1 cellular context compared by ENCODE assay signal in the genomic region with DNA sequence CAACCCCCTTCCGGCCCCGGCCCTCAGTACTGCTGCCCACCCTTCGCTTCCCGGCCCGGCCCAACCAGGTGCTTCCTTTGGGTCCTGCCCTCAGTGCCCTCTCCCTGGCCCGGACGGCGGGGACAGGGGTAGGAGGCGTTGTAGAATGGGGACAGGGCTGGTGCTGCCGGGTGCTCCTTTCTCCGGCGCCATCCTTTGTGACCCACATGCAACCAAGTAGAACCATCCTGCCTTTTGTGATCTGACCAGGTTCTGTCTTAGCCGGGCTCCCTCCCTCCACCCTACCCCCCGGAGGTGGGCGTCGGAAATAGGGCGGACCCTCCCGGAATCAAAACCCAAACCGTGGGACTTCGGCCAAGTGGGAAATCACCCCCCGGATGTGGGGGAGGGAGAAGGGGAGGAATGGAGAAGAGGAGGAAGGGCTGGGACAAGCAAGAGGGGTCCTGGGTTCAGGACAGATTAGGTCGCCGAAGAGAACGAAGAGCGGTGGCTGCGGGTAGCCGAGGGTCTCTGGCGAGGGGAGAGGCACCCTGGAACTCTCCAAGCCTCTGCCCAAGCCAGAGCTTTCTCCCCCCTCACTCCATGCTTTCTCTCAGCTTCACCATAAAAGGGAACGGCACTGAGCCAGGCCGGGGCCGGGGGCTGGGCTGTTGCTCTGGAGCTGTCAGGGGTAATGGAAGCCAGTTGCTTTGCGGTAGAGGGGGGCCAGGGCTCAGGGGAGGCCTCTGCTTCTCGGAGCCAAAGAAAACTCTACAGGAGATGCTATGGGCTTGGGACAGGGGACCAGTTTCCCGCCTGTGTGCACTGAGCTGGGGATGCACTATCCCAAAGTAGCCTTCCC.
TF ChIP-seq lines count a peak whose summit lies in the region.

No MANE protein-coding gene starts in this region.

TF ChIP-seq in HepG2, 621 proteins besides CTCF, POLR2A, EP300 and RAD21 (continued from another document and continues in another):
- TF ChIP-seq, protein P1, sequence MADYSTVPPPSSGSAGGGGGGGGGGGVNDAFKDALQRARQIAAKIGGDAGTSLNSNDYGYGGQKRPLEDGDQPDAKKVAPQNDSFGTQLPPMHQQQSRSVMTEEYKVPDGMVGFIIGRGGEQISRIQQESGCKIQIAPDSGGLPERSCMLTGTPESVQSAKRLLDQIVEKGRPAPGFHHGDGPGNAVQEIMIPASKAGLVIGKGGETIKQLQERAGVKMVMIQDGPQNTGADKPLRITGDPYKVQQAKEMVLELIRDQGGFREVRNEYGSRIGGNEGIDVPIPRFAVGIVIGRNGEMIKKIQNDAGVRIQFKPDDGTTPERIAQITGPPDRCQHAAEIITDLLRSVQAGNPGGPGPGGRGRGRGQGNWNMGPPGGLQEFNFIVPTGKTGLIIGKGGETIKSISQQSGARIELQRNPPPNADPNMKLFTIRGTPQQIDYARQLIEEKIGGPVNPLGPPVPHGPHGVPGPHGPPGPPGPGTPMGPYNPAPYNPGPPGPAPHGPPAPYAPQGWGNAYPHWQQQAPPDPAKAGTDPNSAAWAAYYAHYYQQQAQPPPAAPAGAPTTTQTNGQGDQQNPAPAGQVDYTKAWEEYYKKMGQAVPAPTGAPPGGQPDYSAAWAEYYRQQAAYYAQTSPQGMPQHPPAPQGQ (CRISPR knock-in tag; IDR thresholded peaks at IDR 0.05; ENCODE audit: borderline replicate concordance): no peak
- TF ChIP-seq NFE2L2 (IDR thresholded peaks at IDR 0.05; ENCODE audit: low read length) (no peak), ZNF205 (CRISPR knock-in tag; IDR thresholded peaks at IDR 0.05) (no peak), HNRNPH1 (optimal IDR thresholded peaks at IDR 0.05; ENCODE audit: low read depth, low read length) (no peak), ZNF101 (CRISPR knock-in tag; IDR thresholded peaks at IDR 0.05; ENCODE audit: borderline replicate concordance, low read depth) (no peak), TMF1 (CRISPR knock-in tag; IDR thresholded peaks at IDR 0.05; ENCODE audit: low read depth) (no peak; the same call in 1 of the 2 replicates), ZNF790 (CRISPR knock-in tag; IDR thresholded peaks at IDR 0.05; ENCODE audit: borderline replicate concordance) (no peak), SRSF1 (optimal IDR thresholded peaks at IDR 0.05; ENCODE audit: low read depth, low read length) (no peak), ZNF766 (CRISPR knock-in tag; IDR thresholded peaks at IDR 0.05; ENCODE audit: borderline replicate concordance) (0 out of 2 replicates have a peak, but pooled peaks have one; percentile 15), ZNF841 (CRISPR knock-in tag; IDR thresholded peaks at IDR 0.05; ENCODE audit: borderline replicate concordance) (no peak), ISL2 (CRISPR knock-in tag; IDR thresholded peaks at IDR 0.05) (no peak), ZFP37 (CRISPR knock-in tag; IDR thresholded peaks at IDR 0.05; ENCODE audit: borderline replicate concordance) (no peak), ELF3 (CRISPR knock-in tag; IDR thresholded peaks at IDR 0.05) (no peak), PLRG1 (conservative IDR thresholded peaks at IDR 0.05) (no peak), IRF2 (CRISPR knock-in tag; IDR thresholded peaks at IDR 0.05) (no peak), SMC3 (IDR thresholded peaks at IDR 0.05; ENCODE audit: low read length) (no peak), SMAD1 (CRISPR knock-in tag; IDR thresholded peaks at IDR 0.05; ENCODE audit: borderline replicate concordance, low read depth) (no peak), EED (CRISPR knock-in tag; IDR thresholded peaks at IDR 0.05) (no peak), ADNP (CRISPR knock-in tag; IDR thresholded peaks at IDR 0.05) (no peak), RAD51 (IDR thresholded peaks at IDR 0.05; ENCODE audit: borderline replicate concordance) (no peak), SOX6 (IDR thresholded peaks at IDR 0.05) (no peak), SOX6 (CRISPR knock-in tag; IDR thresholded peaks at IDR 0.05) (no peak; the same call in 1 of the 2 replicates), ZNF780A (CRISPR knock-in tag; IDR thresholded peaks at IDR 0.05) (no peak), ZNF431 (CRISPR knock-in tag; IDR thresholded peaks at IDR 0.05; ENCODE audit: borderline replicate concordance, low read depth) (no peak), SYNCRIP (IDR thresholded peaks at IDR 0.05; ENCODE audit: insufficient read depth, low read depth, low read length) (no peak), KDM4B (CRISPR knock-in tag; IDR thresholded peaks at IDR 0.05) (no peak), SP4 (CRISPR knock-in tag; IDR thresholded peaks at IDR 0.05) (no peak; the same call in 1 of the 2 replicates), RXRB (CRISPR knock-in tag; IDR thresholded peaks at IDR 0.05; ENCODE audit: borderline replicate concordance) (no peak), SMAD9 (CRISPR knock-in tag; IDR thresholded peaks at IDR 0.05) (no peak), ZBTB20 (CRISPR knock-in tag; IDR thresholded peaks at IDR 0.05; ENCODE audit: borderline replicate concordance, low read depth) (no peak), ZNF282 (IDR thresholded peaks at IDR 0.05; ENCODE audit: partially characterized antibody) (no peak), NFRKB (IDR thresholded peaks at IDR 0.05) (no peak)
- TF ChIP-seq, protein P2, sequence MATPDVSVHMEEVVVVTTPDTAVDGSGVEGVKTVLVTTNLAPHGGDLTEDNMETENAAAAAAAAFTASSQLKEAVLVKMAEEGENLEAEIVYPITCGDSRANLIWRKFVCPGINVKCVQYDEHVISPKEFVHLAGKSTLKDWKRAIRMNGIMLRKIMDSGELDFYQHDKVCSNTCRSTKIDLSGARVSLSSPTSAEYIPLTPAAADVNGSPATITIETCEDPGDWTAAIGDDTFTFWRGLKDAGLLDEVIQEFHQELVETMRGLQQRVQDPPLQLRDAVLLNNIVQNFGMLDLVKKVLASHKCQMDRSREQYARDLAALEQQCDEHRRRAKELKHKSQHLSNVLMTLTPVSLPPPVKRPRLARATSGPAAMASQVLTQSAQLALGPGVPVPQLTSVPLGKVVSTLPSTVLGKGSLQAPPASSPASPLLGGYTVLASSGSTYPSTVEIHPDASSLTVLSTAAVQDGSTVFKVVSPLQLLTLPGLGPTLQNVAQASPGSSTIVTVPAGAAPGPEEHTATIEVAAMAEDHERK (CRISPR knock-in tag; IDR thresholded peaks at IDR 0.05; ENCODE audit: low read depth): no peak
- TF ChIP-seq, protein P3, sequence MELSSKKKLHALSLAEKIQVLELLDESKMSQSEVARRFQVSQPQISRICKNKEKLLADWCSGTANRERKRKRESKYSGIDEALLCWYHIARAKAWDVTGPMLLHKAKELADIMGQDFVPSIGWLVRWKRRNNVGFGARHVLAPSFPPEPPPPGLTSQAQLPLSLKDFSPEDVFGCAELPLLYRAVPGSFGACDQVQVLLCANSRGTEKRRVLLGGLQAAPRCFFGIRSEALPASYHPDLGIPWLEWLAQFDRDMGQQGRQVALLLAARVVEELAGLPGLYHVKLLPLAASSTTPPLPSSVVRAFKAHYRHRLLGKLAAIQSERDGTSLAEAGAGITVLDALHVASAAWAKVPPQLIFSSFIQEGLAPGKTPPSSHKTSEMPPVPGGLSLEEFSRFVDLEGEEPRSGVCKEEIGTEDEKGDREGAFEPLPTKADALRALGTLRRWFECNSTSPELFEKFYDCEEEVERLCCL (CRISPR knock-in tag; IDR thresholded peaks at IDR 0.05; ENCODE audit: borderline replicate concordance): no peak
- TF ChIP-seq, protein P4, sequence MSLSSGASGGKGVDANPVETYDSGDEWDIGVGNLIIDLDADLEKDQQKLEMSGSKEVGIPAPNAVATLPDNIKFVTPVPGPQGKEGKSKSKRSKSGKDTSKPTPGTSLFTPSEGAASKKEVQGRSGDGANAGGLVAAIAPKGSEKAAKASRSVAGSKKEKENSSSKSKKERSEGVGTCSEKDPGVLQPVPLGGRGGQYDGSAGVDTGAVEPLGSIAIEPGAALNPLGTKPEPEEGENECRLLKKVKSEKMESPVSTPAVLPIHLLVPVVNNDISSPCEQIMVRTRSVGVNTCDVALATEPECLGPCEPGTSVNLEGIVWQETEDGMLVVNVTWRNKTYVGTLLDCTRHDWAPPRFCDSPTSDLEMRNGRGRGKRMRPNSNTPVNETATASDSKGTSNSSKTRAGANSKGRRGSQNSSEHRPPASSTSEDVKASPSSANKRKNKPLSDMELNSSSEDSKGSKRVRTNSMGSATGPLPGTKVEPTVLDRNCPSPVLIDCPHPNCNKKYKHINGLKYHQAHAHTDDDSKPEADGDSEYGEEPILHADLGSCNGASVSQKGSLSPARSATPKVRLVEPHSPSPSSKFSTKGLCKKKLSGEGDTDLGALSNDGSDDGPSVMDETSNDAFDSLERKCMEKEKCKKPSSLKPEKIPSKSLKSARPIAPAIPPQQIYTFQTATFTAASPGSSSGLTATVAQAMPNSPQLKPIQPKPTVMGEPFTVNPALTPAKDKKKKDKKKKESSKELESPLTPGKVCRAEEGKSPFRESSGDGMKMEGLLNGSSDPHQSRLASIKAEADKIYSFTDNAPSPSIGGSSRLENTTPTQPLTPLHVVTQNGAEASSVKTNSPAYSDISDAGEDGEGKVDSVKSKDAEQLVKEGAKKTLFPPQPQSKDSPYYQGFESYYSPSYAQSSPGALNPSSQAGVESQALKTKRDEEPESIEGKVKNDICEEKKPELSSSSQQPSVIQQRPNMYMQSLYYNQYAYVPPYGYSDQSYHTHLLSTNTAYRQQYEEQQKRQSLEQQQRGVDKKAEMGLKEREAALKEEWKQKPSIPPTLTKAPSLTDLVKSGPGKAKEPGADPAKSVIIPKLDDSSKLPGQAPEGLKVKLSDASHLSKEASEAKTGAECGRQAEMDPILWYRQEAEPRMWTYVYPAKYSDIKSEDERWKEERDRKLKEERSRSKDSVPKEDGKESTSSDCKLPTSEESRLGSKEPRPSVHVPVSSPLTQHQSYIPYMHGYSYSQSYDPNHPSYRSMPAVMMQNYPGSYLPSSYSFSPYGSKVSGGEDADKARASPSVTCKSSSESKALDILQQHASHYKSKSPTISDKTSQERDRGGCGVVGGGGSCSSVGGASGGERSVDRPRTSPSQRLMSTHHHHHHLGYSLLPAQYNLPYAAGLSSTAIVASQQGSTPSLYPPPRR (CRISPR knock-in tag; IDR thresholded peaks at IDR 0.05; ENCODE audit: borderline replicate concordance): no peak
- TF ChIP-seq, protein P5, sequence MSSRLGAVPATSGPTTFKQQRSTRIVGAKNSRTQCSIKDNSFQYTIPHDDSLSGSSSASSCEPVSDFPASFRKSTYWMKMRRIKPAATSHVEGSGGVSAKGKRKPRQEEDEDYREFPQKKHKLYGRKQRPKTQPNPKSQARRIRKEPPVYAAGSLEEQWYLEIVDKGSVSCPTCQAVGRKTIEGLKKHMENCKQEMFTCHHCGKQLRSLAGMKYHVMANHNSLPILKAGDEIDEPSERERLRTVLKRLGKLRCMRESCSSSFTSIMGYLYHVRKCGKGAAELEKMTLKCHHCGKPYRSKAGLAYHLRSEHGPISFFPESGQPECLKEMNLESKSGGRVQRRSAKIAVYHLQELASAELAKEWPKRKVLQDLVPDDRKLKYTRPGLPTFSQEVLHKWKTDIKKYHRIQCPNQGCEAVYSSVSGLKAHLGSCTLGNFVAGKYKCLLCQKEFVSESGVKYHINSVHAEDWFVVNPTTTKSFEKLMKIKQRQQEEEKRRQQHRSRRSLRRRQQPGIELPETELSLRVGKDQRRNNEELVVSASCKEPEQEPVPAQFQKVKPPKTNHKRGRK (CRISPR knock-in tag; IDR thresholded peaks at IDR 0.05): no peak
- TF ChIP-seq, protein P6, sequence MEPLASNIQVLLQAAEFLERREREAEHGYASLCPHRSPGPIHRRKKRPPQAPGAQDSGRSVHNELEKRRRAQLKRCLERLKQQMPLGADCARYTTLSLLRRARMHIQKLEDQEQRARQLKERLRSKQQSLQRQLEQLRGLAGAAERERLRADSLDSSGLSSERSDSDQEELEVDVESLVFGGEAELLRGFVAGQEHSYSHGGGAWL (CRISPR knock-in tag; IDR thresholded peaks at IDR 0.05): no peak
- TF ChIP-seq, protein P7, sequence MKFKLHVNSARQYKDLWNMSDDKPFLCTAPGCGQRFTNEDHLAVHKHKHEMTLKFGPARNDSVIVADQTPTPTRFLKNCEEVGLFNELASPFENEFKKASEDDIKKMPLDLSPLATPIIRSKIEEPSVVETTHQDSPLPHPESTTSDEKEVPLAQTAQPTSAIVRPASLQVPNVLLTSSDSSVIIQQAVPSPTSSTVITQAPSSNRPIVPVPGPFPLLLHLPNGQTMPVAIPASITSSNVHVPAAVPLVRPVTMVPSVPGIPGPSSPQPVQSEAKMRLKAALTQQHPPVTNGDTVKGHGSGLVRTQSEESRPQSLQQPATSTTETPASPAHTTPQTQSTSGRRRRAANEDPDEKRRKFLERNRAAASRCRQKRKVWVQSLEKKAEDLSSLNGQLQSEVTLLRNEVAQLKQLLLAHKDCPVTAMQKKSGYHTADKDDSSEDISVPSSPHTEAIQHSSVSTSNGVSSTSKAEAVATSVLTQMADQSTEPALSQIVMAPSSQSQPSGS (CRISPR knock-in tag; IDR thresholded peaks at IDR 0.05): no peak
- TF ChIP-seq, protein P8, sequence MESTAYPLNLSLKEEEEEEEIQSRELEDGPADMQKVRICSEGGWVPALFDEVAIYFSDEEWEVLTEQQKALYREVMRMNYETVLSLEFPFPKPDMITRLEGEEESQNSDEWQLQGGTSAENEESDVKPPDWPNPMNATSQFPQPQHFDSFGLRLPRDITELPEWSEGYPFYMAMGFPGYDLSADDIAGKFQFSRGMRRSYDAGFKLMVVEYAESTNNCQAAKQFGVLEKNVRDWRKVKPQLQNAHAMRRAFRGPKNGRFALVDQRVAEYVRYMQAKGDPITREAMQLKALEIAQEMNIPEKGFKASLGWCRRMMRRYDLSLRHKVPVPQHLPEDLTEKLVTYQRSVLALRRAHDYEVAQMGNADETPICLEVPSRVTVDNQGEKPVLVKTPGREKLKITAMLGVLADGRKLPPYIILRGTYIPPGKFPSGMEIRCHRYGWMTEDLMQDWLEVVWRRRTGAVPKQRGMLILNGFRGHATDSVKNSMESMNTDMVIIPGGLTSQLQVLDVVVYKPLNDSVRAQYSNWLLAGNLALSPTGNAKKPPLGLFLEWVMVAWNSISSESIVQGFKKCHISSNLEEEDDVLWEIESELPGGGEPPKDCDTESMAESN (CRISPR knock-in tag; conservative IDR thresholded peaks at IDR 0.05): no peak
- TF ChIP-seq, protein P9, sequence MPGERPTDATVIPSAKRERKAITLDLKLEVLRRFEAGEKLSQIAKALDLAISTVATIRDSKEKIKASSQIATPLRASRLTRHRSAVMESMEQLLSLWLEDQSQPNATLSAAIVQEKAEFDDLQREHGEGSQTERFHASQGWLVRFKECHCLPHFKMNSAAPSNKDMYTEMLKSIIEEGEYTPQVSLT (CRISPR knock-in tag; IDR thresholded peaks at IDR 0.05; ENCODE audit: borderline replicate concordance, low read depth): no peak
- TF ChIP-seq, protein P10, sequence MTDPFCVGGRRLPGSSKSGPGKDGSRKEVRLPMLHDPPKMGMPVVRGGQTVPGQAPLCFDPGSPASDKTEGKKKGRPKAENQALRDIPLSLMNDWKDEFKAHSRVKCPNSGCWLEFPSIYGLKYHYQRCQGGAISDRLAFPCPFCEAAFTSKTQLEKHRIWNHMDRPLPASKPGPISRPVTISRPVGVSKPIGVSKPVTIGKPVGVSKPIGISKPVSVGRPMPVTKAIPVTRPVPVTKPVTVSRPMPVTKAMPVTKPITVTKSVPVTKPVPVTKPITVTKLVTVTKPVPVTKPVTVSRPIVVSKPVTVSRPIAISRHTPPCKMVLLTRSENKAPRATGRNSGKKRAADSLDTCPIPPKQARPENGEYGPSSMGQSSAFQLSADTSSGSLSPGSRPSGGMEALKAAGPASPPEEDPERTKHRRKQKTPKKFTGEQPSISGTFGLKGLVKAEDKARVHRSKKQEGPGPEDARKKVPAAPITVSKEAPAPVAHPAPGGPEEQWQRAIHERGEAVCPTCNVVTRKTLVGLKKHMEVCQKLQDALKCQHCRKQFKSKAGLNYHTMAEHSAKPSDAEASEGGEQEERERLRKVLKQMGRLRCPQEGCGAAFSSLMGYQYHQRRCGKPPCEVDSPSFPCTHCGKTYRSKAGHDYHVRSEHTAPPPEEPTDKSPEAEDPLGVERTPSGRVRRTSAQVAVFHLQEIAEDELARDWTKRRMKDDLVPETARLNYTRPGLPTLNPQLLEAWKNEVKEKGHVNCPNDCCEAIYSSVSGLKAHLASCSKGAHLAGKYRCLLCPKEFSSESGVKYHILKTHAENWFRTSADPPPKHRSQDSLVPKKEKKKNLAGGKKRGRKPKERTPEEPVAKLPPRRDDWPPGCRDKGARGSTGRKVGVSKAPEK (CRISPR knock-in tag; IDR thresholded peaks at IDR 0.05; ENCODE audit: borderline replicate concordance): no peak
